8 cellular contexts compared by ENCODE assay signal in genomic region chr15:45198337-45199135, GRCh38. TPM values are rescaled to one million over a fixed set of nuclear protein-coding genes. Genes with fewer than 3 reads are reported as not detected.
DNase-seq lines count a peak whose midpoint lies in the region; ATAC-seq, FAIRE-seq and TF ChIP-seq lines count a peak whose summit lies in the region.

No MANE protein-coding gene starts in this region.

- no peaks in the 10 kb centered on the region for H3K9me3 ChIP-seq in iPS-20b (ENCODE audit: insufficient read depth, low read depth, low read length)
- H3K9me3 ChIP-seq in skeletal muscle tissue (ENCODE audit: control insufficient read depth in 3 of 3, low read length in 3 of 3): no peaks in the 10 kb centered on the region

- in situ Hi-C loops in brain microvascular endothelial cell (cut with HindIII; ENCODE audit: low pct_ligation_motif_present, low sequenced_read_pairs): no loop called here

- peak overlapping the region; percentile 26 for H3K27ac ChIP-seq in brain microvascular endothelial cell
- no peak overlapping the region for H3K27ac ChIP-seq in iPS-20b (ENCODE audit: low read length)
- H3K27ac ChIP-seq in skeletal muscle tissue (ENCODE audit: low read depth, low read length): peak overlapping the region; percentile 100

- peak; percentile 95 for TF ChIP-seq CTCF in brain microvascular endothelial cell (IDR thresholded peaks at IDR 0.05; ENCODE audit: low read depth, low read length, missing control alignments)

- peak; percentile 79 for DNase-seq in NCI-H510A treated with DMSO at 0.1 percent for 48 hours (lab: John Stamatoyannopoulos, UW)
- DNase-seq in NCI-H510A (lab: John Stamatoyannopoulos, UW): no peak
- peak; percentile 94 to 95 for DNase-seq in NCI-H2081 (lab: John Stamatoyannopoulos, UW)
- DNase-seq in brain microvascular endothelial cell: peak; percentile 94

- H3K36me3 ChIP-seq in brain microvascular endothelial cell (replicated peaks) (no peaks in the 10 kb centered on the region), iPS-20b (ENCODE audit: insufficient read depth, low read depth, low read length) (no peaks in the 10 kb centered on the region), skeletal muscle tissue (ENCODE audit: control insufficient read depth in 3 of 3, insufficient read depth in 3 of 3, low read length in 3 of 3) (no peaks in the 10 kb centered on the region)

- ATAC-seq in HG02973 (IDR thresholded peaks at IDR 0.05; ENCODE audit: unreplicated experiment): peak; percentile 49

- H3K4me1 ChIP-seq in iPS-20b (ENCODE audit: insufficient read depth, low read length): no peaks in the 10 kb centered on the region; the same call in 1 of the 2 replicates
- peaks cover 8 to 27% (median 14%) of the 10 kb centered on the region in 3 donors for H3K4me1 ChIP-seq in skeletal muscle tissue (ENCODE audit: control insufficient read depth in 3 of 3, insufficient read depth in 3 of 3, low read length in 3 of 3)

- H3K9ac ChIP-seq in iPS-20b (ENCODE audit: low read depth, low read length): peak overlapping the region; percentile 88
- H3K9ac ChIP-seq in skeletal muscle tissue (ENCODE audit: low read depth in 1 of 3, low read length in 3 of 3): peak overlapping the region; percentile 74 to 99 (median 97)

- peak overlapping the region; percentile 91 for H3K4me3 ChIP-seq in brain microvascular endothelial cell (ENCODE audit: low read depth, low read length)
- peak overlapping the region; percentile 94 for H3K4me3 ChIP-seq in iPS-20b (ENCODE audit: low read length)
- peak overlapping the region; percentile 82 to 97 (median 97) for H3K4me3 ChIP-seq in skeletal muscle tissue (ENCODE audit: low read length in 3 of 3)

- no peaks in the 10 kb centered on the region for H3K27me3 ChIP-seq in brain microvascular endothelial cell (replicated peaks)
- peaks cover 7% of the 10 kb centered on the region; the same call in 1 of the 2 replicates for H3K27me3 ChIP-seq in iPS-20b (ENCODE audit: insufficient read depth, low read length)
- H3K27me3 ChIP-seq in skeletal muscle tissue (ENCODE audit: control insufficient read depth in 3 of 3, insufficient read depth in 3 of 3, low read length in 3 of 3): no peaks in the 10 kb centered on the region

- peak; percentile 56 for FAIRE-seq in TTC549 (lab: Jason Lieb, UNC)

RNA-seq across cellular contexts. Expression of gene SHF, which starts 10.8 kb away (rescaled TPM):
- 8.4 TPM for total RNA-seq in skeletal muscle tissue

RNA-seq across cellular contexts. Expression of gene SLC28A2, which starts 53.5 kb away (rescaled TPM):
- total RNA-seq in skeletal muscle tissue: not detected
